ENCODE assay signal across 13 cellular contexts in the genomic region with DNA sequence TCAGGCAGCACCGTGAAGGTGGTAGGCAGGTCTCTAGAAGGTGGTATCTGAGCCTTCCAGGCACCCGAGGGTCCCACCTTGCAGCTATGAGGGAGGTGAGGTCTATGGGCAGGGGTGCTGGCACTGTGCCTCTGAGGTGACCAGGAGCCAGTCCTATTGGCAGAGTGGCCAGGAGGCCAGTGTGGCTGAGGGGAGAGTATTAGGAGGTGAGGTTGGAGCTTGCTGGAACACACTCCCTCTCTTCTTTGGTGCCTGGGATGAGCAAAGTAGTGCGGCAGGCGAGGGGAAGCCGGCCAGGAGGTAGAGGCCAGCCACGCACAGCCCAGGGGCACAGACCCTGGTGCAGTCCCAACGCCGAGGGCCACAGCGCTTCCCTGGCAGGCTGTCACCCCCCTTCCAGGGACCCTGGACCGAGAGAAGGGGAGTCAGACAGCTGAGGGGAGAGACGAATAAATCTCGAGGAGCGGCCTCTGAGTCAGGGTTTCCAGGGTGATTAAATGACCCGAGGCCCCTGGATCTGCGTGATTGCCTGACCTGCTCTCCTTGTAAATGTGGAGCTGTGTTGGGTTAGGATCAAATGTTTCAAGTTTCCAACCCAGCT.
DNase-seq lines count a peak whose midpoint lies in the region; ATAC-seq and TF ChIP-seq lines count a peak whose summit lies in the region.
"Had no signal": no experiment of that assay in that cellular context is flagged by ENCODE, and none has a peak within 500 bp of the region (broad histone marks: within the 10 kb centered on the region; RNA-seq: fewer than 3 reads in every experiment).

No MANE protein-coding gene starts in this region.

- peaks cover 0 to 33% (median 23%) of the 10 kb centered on the region in 4 donors for H3K4me1 ChIP-seq in sigmoid colon

- H3K36me3 ChIP-seq in sigmoid colon = peaks cover 0 to 1% (median 0%) of the 10 kb centered on the region in 4 donors

- H3K4me3 ChIP-seq in sigmoid colon = no peak overlapping the region

- no peak for ATAC-seq in HG03378 (IDR thresholded peaks at IDR 0.05; ENCODE audit: unreplicated experiment)

- TF ChIP-seq POLR2A in sigmoid colon (IDR thresholded peaks at IDR 0.05) = no peak

- no peak for TF ChIP-seq EP300 in sigmoid colon (IDR thresholded peaks at IDR 0.05)

- H3K27me3 ChIP-seq in sigmoid colon = no peaks in the 10 kb centered on the region
- H3K27me3 ChIP-seq: neutrophil had no signal

- peak overlapping the region; percentile 27 to 76 (median 65) for H3K27ac ChIP-seq in sigmoid colon
- H3K27ac ChIP-seq: neutrophil had no signal

- TF ChIP-seq CTCF in sigmoid colon (IDR thresholded peaks at IDR 0.05) = no peak

- WGBS in sigmoid colon, 2 donors = 80% methylated on average over 15 of the region's 15 CpGs

- peaks cover 0 to 7% (median 2%) of the 10 kb centered on the region in 4 donors for H3K9me3 ChIP-seq in sigmoid colon

- DNase-seq in AG20443 (ENCODE audit: low spot score) (peak; percentile 34), T1000 (lab: John Stamatoyannopoulos, UW) (peak; percentile 24), islet precursor cell (peak; percentile 44), sigmoid colon (peak; percentile 60), dermis blood vessel endothelial cell (no peak), putamen (ENCODE audit: low spot score) (no peak), NCI-H446 (lab: John Stamatoyannopoulos, UW) (no peak)
- DNase-seq: activated CD8-positive, alpha-beta memory T cell treated with anti-CD3 and anti-CD28 coated beads, Interleukin-2, amount 50 U/mL, for 48 hours; DND-41; kidney; NK-92 treated with Interleukin-12 subunit alpha and Interleukin-12 subunit beta, amount 100 ng/mL, for 24 hours had no signal

- intact Hi-C loops in sigmoid colon (cut with DNase I) = no loop called here

Comparison
In these comparisons a context has a peak if more than half of its experiments do, and no peak if none do; other contexts are left out.
1. DNase-seq: peak in AG20443 (single experiment), T1000 (single experiment), islet precursor cell (single experiment) and sigmoid colon (single experiment); none in dermis blood vessel endothelial cell (single experiment), putamen (single experiment) and NCI-H446 (0 of 2).